8 cellular contexts compared by ENCODE assay signal in genomic region chr2:160252278-160252887, GRCh38. TPM values are rescaled to one million over a fixed set of nuclear protein-coding genes. Genes with fewer than 3 reads are reported as not detected.
A peak's percentile ranks its signal among the peaks of the same experiment; 100 is the strongest.
DNase-seq lines count a peak whose midpoint lies in the region; ATAC-seq and TF ChIP-seq lines count a peak whose summit lies in the region.

No MANE protein-coding gene starts in this region.

- TF ChIP-seq CTCF in heart left ventricle (IDR thresholded peaks at IDR 0.05) (peak; percentile 70 to 87 (median 76)), stomach (IDR thresholded peaks at IDR 0.05) (peak in 5 of 7 experiments; percentile 66 to 76 (median 73))

- H3K27me3 ChIP-seq in heart left ventricle (no peaks in the 10 kb centered on the region), stomach (no peaks in the 10 kb centered on the region)

- CTCF ChIA-PET in activated naive CD4-positive, alpha-beta T cell treated with anti-CD3 and anti-CD28 coated beads, Interleukin-2, amount 10 ng/mL, durations not matched to agents 7 days and 5 days (lab: Charles Lee), result interaction anchor here (0.9 to 2.9 kb wide), 15 partner anchors 8 to 807 kb away, joined by 3 to 13 read pairs (median 4); no protein-coding TSS in a partner anchor

- H3K4me3 ChIP-seq in Jurkat, Clone E6-1 (ENCODE audit: low read length), result no peak overlapping the region
- H3K4me3 ChIP-seq in heart left ventricle, result no peak overlapping the region
- H3K4me3 ChIP-seq in stomach, result no peak overlapping the region

- ATAC-seq in T-helper 17 cell (peak; percentile 50), heart left ventricle (peak in 2 of 4 donors; percentile 43 to 56)
- no peak for ATAC-seq in activated CD4-positive, CD25-positive, alpha-beta regulatory T cell treated with anti-CD3 and anti-CD28 coated beads, Interleukin-2, amount 50 U/mL, for 24 hours

- H3K4me1 ChIP-seq in heart left ventricle, result peaks cover 0 to 29% (median 8%) of the 10 kb centered on the region in 12 donors
- H3K4me1 ChIP-seq in stomach, result peaks cover 0 to 25% (median 16%) of the 10 kb centered on the region in 4 donors

- peak; percentile 58 for DNase-seq in DMS 273 (lab: John Stamatoyannopoulos, UW; ENCODE audit: unreplicated experiment)
- peak; percentile 28 for DNase-seq in Jurkat, Clone E6-1 (ENCODE audit: low read depth, low spot score)
- DNase-seq in T-helper 17 cell, result no peak
- no peak for DNase-seq in heart left ventricle
- no peak for DNase-seq in stomach
- DNase-seq in NCI-H187 treated with DMSO at 0.1 percent for 48 hours (lab: John Stamatoyannopoulos, UW), result no peak
- DNase-seq in activated naive CD4-positive, alpha-beta T cell treated with anti-CD3 and anti-CD28 coated beads, Interleukin-2, amount 10 ng/mL, durations not matched to agents 7 days and 5 days, result no peak

- no peak for TF ChIP-seq EP300 in stomach (IDR thresholded peaks at IDR 0.05)

- 2 to 11% (median 6%) methylated on average over 1 of the region's 1 CpG for WGBS in heart left ventricle, 4 donors
- 0 to 7% (median 5%) methylated on average over 1 of the region's 1 CpG for WGBS in stomach, 5 donors

- H3K9me3 ChIP-seq in T-helper 17 cell (ENCODE audit: control insufficient read depth, low read length, poor library complexity, severe bottlenecking) (no peaks in the 10 kb centered on the region), heart left ventricle (no peaks in the 10 kb centered on the region), stomach (no peaks in the 10 kb centered on the region)

- peak overlapping the region in 11 of 12 donors; percentile 21 to 81 (median 63) for H3K27ac ChIP-seq in heart left ventricle
- no peak overlapping the region for H3K27ac ChIP-seq in stomach

- no peaks in the 10 kb centered on the region for H3K9me3 Mint-ChIP-seq in activated naive CD4-positive, alpha-beta T cell treated with anti-CD3 and anti-CD28 coated beads, Interleukin-2, amount 10 ng/mL, durations not matched to agents 7 days and 5 days

- H3K4me3 Mint-ChIP-seq in T-helper 17 cell, result no peak overlapping the region
- H3K4me3 Mint-ChIP-seq in activated naive CD4-positive, alpha-beta T cell treated with anti-CD3 and anti-CD28 coated beads, Interleukin-2, amount 10 ng/mL, durations not matched to agents 7 days and 5 days, result no peak overlapping the region

- intact Hi-C loops in heart left ventricle (cut with DNase I) (loop anchor here in 7 of 10 donors (1.0 to 10.0 kb wide), 8 partner anchors 16 to 742 kb away; no protein-coding TSS in a partner anchor), stomach (cut with DNase I; ENCODE audit: low total_unique reads) (no loop called here)

- no peaks in the 10 kb centered on the region for H3K36me3 Mint-ChIP-seq in T-helper 17 cell (ENCODE audit: low read depth)
- no peaks in the 10 kb centered on the region for H3K36me3 Mint-ChIP-seq in activated naive CD4-positive, alpha-beta T cell treated with anti-CD3 and anti-CD28 coated beads, Interleukin-2, amount 10 ng/mL, durations not matched to agents 7 days and 5 days

- TF ChIP-seq POLR2A in heart left ventricle (IDR thresholded peaks at IDR 0.05), result no peak
- TF ChIP-seq POLR2A in stomach (IDR thresholded peaks at IDR 0.05), result no peak

- H3K36me3 ChIP-seq in heart left ventricle (no peaks in the 10 kb centered on the region), stomach (no peaks in the 10 kb centered on the region)

- H3K27ac Mint-ChIP-seq in T-helper 17 cell, result no peak overlapping the region
- H3K27ac Mint-ChIP-seq in activated naive CD4-positive, alpha-beta T cell treated with anti-CD3 and anti-CD28 coated beads, Interleukin-2, amount 10 ng/mL, durations not matched to agents 7 days and 5 days, result no peak overlapping the region

- peaks cover 5% of the 10 kb centered on the region for H3K27me3 Mint-ChIP-seq in T-helper 17 cell
- H3K27me3 Mint-ChIP-seq in activated naive CD4-positive, alpha-beta T cell treated with anti-CD3 and anti-CD28 coated beads, Interleukin-2, amount 10 ng/mL, durations not matched to agents 7 days and 5 days, result no peaks in the 10 kb centered on the region

- peaks cover 4% of the 10 kb centered on the region for H3K4me1 Mint-ChIP-seq in T-helper 17 cell
- no peaks in the 10 kb centered on the region for H3K4me1 Mint-ChIP-seq in activated naive CD4-positive, alpha-beta T cell treated with anti-CD3 and anti-CD28 coated beads, Interleukin-2, amount 10 ng/mL, durations not matched to agents 7 days and 5 days

RNA-seq across cellular contexts. Expression of gene ITGB6, which starts 52.3 kb away (rescaled TPM):
- polyA plus RNA-seq in Jurkat, Clone E6-1 (2012; ENCODE audit: insufficient read depth, insufficient read length), result not detected
- not detected for total RNA-seq in T-helper 17 cell
- total RNA-seq in heart left ventricle, result 1 to 10 TPM in 4 of 9 donors, under 1 TPM in 5; 0.36 to 4.2 (median 0.96) TPM
- under 1 TPM; 0.27 to 0.28 TPM for polyA plus RNA-seq in heart left ventricle
- 10 to 100 TPM in 3 of 5 donors, 1 to 10 TPM in 2; 2.3 to 49.6 (median 17.0) TPM for total RNA-seq in stomach
- polyA plus RNA-seq in stomach, result 10 to 100 TPM in 1 of 3 donors, 1 to 10 TPM in 2; 2.7 to 10.3 (median 6.4) TPM

Comparison
In these comparisons a context has a peak if more than half of its experiments do, and no peak if none do; other contexts are left out.
1. DNase-seq: peak in DMS 273 (single experiment) and Jurkat, Clone E6-1 (single experiment); none in T-helper 17 cell (0 of 3), heart left ventricle (0 of 5), stomach (single experiment), NCI-H187 treated with DMSO at 0.1 percent for 48 hours (single experiment) and activated naive CD4-positive, alpha-beta T cell treated with anti-CD3 and anti-CD28 coated beads, Interleukin-2, amount 10 ng/mL, durations not matched to agents 7 days and 5 days (single experiment).
2. H3K27ac ChIP-seq: peak in heart left ventricle (11 of 12); none in stomach (0 of 5).